Comparison of ENCODE assay signal across 1 cellular context in genomic region chr9:136251264-136252115, GRCh38.
TF ChIP-seq lines count a peak whose summit lies in the region.

No MANE protein-coding gene starts in this region.

TF ChIP-seq in HepG2, 621 proteins besides CTCF, POLR2A, EP300 and RAD21 (continued from another document):
- TF ChIP-seq, protein P1, sequence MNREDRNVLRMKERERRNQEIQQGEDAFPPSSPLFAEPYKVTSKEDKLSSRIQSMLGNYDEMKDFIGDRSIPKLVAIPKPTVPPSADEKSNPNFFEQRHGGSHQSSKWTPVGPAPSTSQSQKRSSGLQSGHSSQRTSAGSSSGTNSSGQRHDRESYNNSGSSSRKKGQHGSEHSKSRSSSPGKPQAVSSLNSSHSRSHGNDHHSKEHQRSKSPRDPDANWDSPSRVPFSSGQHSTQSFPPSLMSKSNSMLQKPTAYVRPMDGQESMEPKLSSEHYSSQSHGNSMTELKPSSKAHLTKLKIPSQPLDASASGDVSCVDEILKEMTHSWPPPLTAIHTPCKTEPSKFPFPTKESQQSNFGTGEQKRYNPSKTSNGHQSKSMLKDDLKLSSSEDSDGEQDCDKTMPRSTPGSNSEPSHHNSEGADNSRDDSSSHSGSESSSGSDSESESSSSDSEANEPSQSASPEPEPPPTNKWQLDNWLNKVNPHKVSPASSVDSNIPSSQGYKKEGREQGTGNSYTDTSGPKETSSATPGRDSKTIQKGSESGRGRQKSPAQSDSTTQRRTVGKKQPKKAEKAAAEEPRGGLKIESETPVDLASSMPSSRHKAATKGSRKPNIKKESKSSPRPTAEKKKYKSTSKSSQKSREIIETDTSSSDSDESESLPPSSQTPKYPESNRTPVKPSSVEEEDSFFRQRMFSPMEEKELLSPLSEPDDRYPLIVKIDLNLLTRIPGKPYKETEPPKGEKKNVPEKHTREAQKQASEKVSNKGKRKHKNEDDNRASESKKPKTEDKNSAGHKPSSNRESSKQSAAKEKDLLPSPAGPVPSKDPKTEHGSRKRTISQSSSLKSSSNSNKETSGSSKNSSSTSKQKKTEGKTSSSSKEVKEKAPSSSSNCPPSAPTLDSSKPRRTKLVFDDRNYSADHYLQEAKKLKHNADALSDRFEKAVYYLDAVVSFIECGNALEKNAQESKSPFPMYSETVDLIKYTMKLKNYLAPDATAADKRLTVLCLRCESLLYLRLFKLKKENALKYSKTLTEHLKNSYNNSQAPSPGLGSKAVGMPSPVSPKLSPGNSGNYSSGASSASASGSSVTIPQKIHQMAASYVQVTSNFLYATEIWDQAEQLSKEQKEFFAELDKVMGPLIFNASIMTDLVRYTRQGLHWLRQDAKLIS (CRISPR knock-in tag; IDR thresholded peaks at IDR 0.05) = no peak
- TF ChIP-seq RBAK (CRISPR knock-in tag; IDR thresholded peaks at IDR 0.05) (peak; percentile 97), ZNF263 (CRISPR knock-in tag; IDR thresholded peaks at IDR 0.05) (0 out of 2 replicates have a peak, but pooled peaks have one; percentile 22), HDAC1 (CRISPR knock-in tag; IDR thresholded peaks at IDR 0.05) (peak; percentile 67; the same call in 1 of the 2 replicates), LCORL (IDR thresholded peaks at IDR 0.05) (no peak), LCORL (CRISPR knock-in tag; IDR thresholded peaks at IDR 0.05) (peak; percentile 49; the same call in 1 of the 2 replicates), KDM3A (CRISPR knock-in tag; IDR thresholded peaks at IDR 0.05; ENCODE audit: low read depth) (no peak), ZBTB26 (CRISPR knock-in tag; IDR thresholded peaks at IDR 0.05; ENCODE audit: borderline replicate concordance) (peak; percentile 66; the same call in 1 of the 2 replicates), ZNF264 (CRISPR knock-in tag; IDR thresholded peaks at IDR 0.05) (0 out of 2 replicates have a peak, but pooled peaks have one; percentile 38), ARNTL (CRISPR knock-in tag; IDR thresholded peaks at IDR 0.05) (peak; percentile 29; the same call in 1 of the 2 replicates), BRD4 (CRISPR knock-in tag; IDR thresholded peaks at IDR 0.05) (0 out of 2 replicates have a peak, but pooled peaks have one; percentile 39), MEF2D (CRISPR knock-in tag; IDR thresholded peaks at IDR 0.05) (0 out of 2 replicates have a peak, but pooled peaks have one; percentile 35), ZNF557 (CRISPR knock-in tag; IDR thresholded peaks at IDR 0.05) (no peak), BHLHE40 (IDR thresholded peaks at IDR 0.05; ENCODE audit: low read length) (0 out of 2 replicates have a peak, but pooled peaks have one; percentile 36), TBX2 (CRISPR knock-in tag; IDR thresholded peaks at IDR 0.05; ENCODE audit: borderline replicate concordance) (peak; percentile 75), MYC (CRISPR knock-in tag; IDR thresholded peaks at IDR 0.05; ENCODE audit: borderline replicate concordance) (peak; percentile 35; the same call in 1 of the 2 replicates), HNF4A (CRISPR knock-in tag; IDR thresholded peaks at IDR 0.05) (peak; percentile 56), SAP130 (CRISPR knock-in tag; IDR thresholded peaks at IDR 0.05; ENCODE audit: low read depth) (peak; percentile 58), ZNF605 (CRISPR knock-in tag; IDR thresholded peaks at IDR 0.05) (no peak), MED1 (CRISPR knock-in tag; IDR thresholded peaks at IDR 0.05) (peak; percentile 51), BRCA1 (CRISPR knock-in tag; IDR thresholded peaks at IDR 0.05) (0 out of 2 replicates have a peak, but pooled peaks have one; percentile 35), ZNF607 (CRISPR knock-in tag; IDR thresholded peaks at IDR 0.05; ENCODE audit: borderline replicate concordance) (peak; percentile 55; the same call in 1 of the 2 replicates), HOXA3 (CRISPR knock-in tag; IDR thresholded peaks at IDR 0.05) (peak; percentile 62; the same call in 1 of the 2 replicates), PRMT3 (CRISPR knock-in tag; IDR thresholded peaks at IDR 0.05; ENCODE audit: borderline replicate concordance, low read depth) (no peak), SALL1 (CRISPR knock-in tag; IDR thresholded peaks at IDR 0.05) (peak; percentile 67; the same call in 1 of the 2 replicates), ZFY (CRISPR knock-in tag; IDR thresholded peaks at IDR 0.05) (0 out of 2 replicates have a peak, but pooled peaks have one; percentile 19), ZNF713 (CRISPR knock-in tag; IDR thresholded peaks at IDR 0.05) (0 out of 2 replicates have a peak, but pooled peaks have one; percentile 24), NFKB2 (CRISPR knock-in tag; IDR thresholded peaks at IDR 0.05; ENCODE audit: borderline replicate concordance) (peak; percentile 31; the same call in 1 of the 2 replicates), ZNF570 (CRISPR knock-in tag; IDR thresholded peaks at IDR 0.05; ENCODE audit: borderline replicate concordance) (no peak), TARDBP (CRISPR knock-in tag; IDR thresholded peaks at IDR 0.05) (no peak), ZNF816 (CRISPR knock-in tag; IDR thresholded peaks at IDR 0.05; ENCODE audit: borderline replicate concordance) (no peak), ZFX (CRISPR knock-in tag; IDR thresholded peaks at IDR 0.05; ENCODE audit: low read depth) (peak; percentile 42; the same call in 1 of the 2 replicates), ZMYM2 (CRISPR knock-in tag; IDR thresholded peaks at IDR 0.05) (no peak)
- TF ChIP-seq, protein P2, sequence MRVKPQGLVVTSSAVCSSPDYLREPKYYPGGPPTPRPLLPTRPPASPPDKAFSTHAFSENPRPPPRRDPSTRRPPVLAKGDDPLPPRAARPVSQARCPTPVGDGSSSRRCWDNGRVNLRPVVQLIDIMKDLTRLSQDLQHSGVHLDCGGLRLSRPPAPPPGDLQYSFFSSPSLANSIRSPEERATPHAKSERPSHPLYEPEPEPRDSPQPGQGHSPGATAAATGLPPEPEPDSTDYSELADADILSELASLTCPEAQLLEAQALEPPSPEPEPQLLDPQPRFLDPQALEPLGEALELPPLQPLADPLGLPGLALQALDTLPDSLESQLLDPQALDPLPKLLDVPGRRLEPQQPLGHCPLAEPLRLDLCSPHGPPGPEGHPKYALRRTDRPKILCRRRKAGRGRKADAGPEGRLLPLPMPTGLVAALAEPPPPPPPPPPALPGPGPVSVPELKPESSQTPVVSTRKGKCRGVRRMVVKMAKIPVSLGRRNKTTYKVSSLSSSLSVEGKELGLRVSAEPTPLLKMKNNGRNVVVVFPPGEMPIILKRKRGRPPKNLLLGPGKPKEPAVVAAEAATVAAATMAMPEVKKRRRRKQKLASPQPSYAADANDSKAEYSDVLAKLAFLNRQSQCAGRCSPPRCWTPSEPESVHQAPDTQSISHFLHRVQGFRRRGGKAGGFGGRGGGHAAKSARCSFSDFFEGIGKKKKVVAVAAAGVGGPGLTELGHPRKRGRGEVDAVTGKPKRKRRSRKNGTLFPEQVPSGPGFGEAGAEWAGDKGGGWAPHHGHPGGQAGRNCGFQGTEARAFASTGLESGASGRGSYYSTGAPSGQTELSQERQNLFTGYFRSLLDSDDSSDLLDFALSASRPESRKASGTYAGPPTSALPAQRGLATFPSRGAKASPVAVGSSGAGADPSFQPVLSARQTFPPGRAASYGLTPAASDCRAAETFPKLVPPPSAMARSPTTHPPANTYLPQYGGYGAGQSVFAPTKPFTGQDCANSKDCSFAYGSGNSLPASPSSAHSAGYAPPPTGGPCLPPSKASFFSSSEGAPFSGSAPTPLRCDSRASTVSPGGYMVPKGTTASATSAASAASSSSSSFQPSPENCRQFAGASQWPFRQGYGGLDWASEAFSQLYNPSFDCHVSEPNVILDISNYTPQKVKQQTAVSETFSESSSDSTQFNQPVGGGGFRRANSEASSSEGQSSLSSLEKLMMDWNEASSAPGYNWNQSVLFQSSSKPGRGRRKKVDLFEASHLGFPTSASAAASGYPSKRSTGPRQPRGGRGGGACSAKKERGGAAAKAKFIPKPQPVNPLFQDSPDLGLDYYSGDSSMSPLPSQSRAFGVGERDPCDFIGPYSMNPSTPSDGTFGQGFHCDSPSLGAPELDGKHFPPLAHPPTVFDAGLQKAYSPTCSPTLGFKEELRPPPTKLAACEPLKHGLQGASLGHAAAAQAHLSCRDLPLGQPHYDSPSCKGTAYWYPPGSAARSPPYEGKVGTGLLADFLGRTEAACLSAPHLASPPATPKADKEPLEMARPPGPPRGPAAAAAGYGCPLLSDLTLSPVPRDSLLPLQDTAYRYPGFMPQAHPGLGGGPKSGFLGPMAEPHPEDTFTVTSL (CRISPR knock-in tag; IDR thresholded peaks at IDR 0.05; ENCODE audit: borderline replicate concordance) = 0 out of 2 replicates have a peak, but pooled peaks have one; percentile 31
- TF ChIP-seq, protein P3, sequence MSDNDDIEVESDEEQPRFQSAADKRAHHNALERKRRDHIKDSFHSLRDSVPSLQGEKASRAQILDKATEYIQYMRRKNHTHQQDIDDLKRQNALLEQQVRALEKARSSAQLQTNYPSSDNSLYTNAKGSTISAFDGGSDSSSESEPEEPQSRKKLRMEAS (IDR thresholded peaks at IDR 0.05) = peak; percentile 53; the same call in 1 of the 2 replicates
- TF ChIP-seq, protein P4, sequence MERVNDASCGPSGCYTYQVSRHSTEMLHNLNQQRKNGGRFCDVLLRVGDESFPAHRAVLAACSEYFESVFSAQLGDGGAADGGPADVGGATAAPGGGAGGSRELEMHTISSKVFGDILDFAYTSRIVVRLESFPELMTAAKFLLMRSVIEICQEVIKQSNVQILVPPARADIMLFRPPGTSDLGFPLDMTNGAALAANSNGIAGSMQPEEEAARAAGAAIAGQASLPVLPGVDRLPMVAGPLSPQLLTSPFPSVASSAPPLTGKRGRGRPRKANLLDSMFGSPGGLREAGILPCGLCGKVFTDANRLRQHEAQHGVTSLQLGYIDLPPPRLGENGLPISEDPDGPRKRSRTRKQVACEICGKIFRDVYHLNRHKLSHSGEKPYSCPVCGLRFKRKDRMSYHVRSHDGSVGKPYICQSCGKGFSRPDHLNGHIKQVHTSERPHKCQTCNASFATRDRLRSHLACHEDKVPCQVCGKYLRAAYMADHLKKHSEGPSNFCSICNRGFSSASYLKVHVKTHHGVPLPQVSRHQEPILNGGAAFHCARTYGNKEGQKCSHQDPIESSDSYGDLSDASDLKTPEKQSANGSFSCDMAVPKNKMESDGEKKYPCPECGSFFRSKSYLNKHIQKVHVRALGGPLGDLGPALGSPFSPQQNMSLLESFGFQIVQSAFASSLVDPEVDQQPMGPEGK (CRISPR knock-in tag; IDR thresholded peaks at IDR 0.05) = 0 out of 2 replicates have a peak, but pooled peaks have one; percentile 42
- TF ChIP-seq, protein P5, sequence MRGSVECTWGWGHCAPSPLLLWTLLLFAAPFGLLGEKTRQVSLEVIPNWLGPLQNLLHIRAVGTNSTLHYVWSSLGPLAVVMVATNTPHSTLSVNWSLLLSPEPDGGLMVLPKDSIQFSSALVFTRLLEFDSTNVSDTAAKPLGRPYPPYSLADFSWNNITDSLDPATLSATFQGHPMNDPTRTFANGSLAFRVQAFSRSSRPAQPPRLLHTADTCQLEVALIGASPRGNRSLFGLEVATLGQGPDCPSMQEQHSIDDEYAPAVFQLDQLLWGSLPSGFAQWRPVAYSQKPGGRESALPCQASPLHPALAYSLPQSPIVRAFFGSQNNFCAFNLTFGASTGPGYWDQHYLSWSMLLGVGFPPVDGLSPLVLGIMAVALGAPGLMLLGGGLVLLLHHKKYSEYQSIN (CRISPR knock-in tag; IDR thresholded peaks at IDR 0.05; ENCODE audit: borderline replicate concordance) = no peak
- TF ChIP-seq, protein P6, sequence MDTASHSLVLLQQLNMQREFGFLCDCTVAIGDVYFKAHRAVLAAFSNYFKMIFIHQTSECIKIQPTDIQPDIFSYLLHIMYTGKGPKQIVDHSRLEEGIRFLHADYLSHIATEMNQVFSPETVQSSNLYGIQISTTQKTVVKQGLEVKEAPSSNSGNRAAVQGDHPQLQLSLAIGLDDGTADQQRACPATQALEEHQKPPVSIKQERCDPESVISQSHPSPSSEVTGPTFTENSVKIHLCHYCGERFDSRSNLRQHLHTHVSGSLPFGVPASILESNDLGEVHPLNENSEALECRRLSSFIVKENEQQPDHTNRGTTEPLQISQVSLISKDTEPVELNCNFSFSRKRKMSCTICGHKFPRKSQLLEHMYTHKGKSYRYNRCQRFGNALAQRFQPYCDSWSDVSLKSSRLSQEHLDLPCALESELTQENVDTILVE (CRISPR knock-in tag; IDR thresholded peaks at IDR 0.05) = no peak
- TF ChIP-seq, protein P7, sequence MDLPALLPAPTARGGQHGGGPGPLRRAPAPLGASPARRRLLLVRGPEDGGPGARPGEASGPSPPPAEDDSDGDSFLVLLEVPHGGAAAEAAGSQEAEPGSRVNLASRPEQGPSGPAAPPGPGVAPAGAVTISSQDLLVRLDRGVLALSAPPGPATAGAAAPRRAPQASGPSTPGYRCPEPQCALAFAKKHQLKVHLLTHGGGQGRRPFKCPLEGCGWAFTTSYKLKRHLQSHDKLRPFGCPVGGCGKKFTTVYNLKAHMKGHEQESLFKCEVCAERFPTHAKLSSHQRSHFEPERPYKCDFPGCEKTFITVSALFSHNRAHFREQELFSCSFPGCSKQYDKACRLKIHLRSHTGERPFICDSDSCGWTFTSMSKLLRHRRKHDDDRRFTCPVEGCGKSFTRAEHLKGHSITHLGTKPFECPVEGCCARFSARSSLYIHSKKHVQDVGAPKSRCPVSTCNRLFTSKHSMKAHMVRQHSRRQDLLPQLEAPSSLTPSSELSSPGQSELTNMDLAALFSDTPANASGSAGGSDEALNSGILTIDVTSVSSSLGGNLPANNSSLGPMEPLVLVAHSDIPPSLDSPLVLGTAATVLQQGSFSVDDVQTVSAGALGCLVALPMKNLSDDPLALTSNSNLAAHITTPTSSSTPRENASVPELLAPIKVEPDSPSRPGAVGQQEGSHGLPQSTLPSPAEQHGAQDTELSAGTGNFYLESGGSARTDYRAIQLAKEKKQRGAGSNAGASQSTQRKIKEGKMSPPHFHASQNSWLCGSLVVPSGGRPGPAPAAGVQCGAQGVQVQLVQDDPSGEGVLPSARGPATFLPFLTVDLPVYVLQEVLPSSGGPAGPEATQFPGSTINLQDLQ (CRISPR knock-in tag; IDR thresholded peaks at IDR 0.05) = no peak
- TF ChIP-seq, protein P8, sequence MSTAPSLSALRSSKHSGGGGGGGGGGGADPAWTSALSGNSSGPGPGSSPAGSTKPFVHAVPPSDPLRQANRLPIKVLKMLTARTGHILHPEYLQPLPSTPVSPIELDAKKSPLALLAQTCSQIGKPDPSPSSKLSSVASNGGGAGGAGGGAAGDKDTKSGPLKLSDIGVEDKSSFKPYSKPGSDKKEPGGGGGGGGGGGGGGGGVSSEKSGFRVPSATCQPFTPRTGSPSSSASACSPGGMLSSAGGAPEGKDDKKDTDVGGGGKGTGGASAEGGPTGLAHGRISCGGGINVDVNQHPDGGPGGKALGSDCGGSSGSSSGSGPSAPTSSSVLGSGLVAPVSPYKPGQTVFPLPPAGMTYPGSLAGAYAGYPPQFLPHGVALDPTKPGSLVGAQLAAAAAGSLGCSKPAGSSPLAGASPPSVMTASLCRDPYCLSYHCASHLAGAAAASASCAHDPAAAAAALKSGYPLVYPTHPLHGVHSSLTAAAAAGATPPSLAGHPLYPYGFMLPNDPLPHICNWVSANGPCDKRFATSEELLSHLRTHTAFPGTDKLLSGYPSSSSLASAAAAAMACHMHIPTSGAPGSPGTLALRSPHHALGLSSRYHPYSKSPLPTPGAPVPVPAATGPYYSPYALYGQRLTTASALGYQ (CRISPR knock-in tag; IDR thresholded peaks at IDR 0.05) = no peak
TF ChIP-seq in HepG2: peak in this region for 41.
